21 cellular contexts compared by ENCODE assay signal in genomic region chr16:22968931-22969330, GRCh38.
"Had no signal": no experiment of that assay in that cellular context is flagged by ENCODE, and none has a peak within 500 bp of the region (broad histone marks: within the 10 kb centered on the region; RNA-seq: fewer than 3 reads in every experiment).

No MANE protein-coding gene starts in this region.

- H3K36me3 Mint-ChIP-seq: mesothelial cell of epicardium had no signal

- ATAC-seq: left cardiac atrium, left lung, lower lobe of right lung, mucosa of descending colon had no signal

- H3K27ac ChIP-seq: coronary artery, dorsolateral prefrontal cortex, esophagus squamous epithelium, gastroesophageal sphincter, heart left ventricle, left lung, lower lobe of right lung had no signal

- FAIRE-seq: colon, endothelial cell of umbilical vein, islet of Langerhans, keratinocyte had no signal

- H3K9me3 ChIP-seq: esophagus squamous epithelium, gastroesophageal sphincter, left lung, lower lobe of right lung, mucosa of descending colon had no signal

- H3K4me1 Mint-ChIP-seq: mesothelial cell of epicardium had no signal

- H3K4me3 ChIP-seq: coronary artery, dorsolateral prefrontal cortex, esophagus squamous epithelium, gastroesophageal sphincter, heart left ventricle, left lung, lower lobe of right lung, mucosa of descending colon had no signal

- H3K27ac Mint-ChIP-seq: mesothelial cell of epicardium had no signal

- DNase-seq: dorsolateral prefrontal cortex; effector CD4-positive, alpha-beta T cell; effector memory CD4-positive, alpha-beta T cell; esophagus squamous epithelium; foreskin fibroblast; foreskin melanocyte; hippocampal formation; left cardiac atrium; left lung; left ventricle myocardium superior; lower lobe of right lung; mesenchymal stem cell; mucosa of descending colon had no signal

- H3K4me1 ChIP-seq: left lung, lower lobe of right lung had no signal

- H3K4me3 Mint-ChIP-seq: mesothelial cell of epicardium had no signal

- H3K9me3 Mint-ChIP-seq: mesothelial cell of epicardium had no signal

- H3K36me3 ChIP-seq: esophagus squamous epithelium, gastroesophageal sphincter, heart left ventricle, left lung, lower lobe of right lung had no signal
